ENCODE assay signal across 8 cellular contexts in genomic region chr1:35557118-35557610, GRCh38. TPM values are rescaled to one million over a fixed set of nuclear protein-coding genes. Genes with fewer than 3 reads are reported as not detected.
A peak's percentile ranks its signal among the peaks of the same experiment; 100 is the strongest.
DNase-seq lines count a peak whose midpoint lies in the region; ATAC-seq, FAIRE-seq and TF ChIP-seq lines count a peak whose summit lies in the region.

TSS of gene KIAA0319L (minus strand) at chr1:35557403. CDS start at chr1:35554491, 2,912 bp downstream.

- H3K27ac ChIP-seq in astrocyte (ENCODE audit: low read depth, low read length): peak within 1 kb of the TSS; percentile 95

- no peaks in the 10 kb centered on the region for H3K9me3 ChIP-seq in astrocyte (ENCODE audit: insufficient read depth, low read depth, low read length)

- peak within 1 kb of the TSS; percentile 98 for H2AFZ ChIP-seq in astrocyte (ENCODE audit: low read depth, low read length)

- H3K9me3 Mint-ChIP-seq in astrocyte (ENCODE audit: unreplicated experiment): no peaks in the 10 kb centered on the region

- DNase-seq in DMS53 treated with DMSO at 0.1 percent for 48 hours (lab: John Stamatoyannopoulos, UW; ENCODE audit: unreplicated experiment) (peak; percentile 86), NCI-H82 treated with DMSO at 0.1 percent for 48 hours (lab: John Stamatoyannopoulos, UW; ENCODE audit: unreplicated experiment) (peak; percentile 82), astrocyte (ENCODE audit: low read depth) (peak; percentile 29), hippocampal formation (lab: John Stamatoyannopoulos, UW) (peak; percentile 91 to 97), pulmonary artery endothelial cell (ENCODE audit: low read depth, low spot score) (no peak)
- DNase-seq in activated CD4-positive, alpha-beta T cell treated with anti-CD3 and anti-CD28 coated beads for 1 hour: no peak

- peaks cover 36% of the 10 kb centered on the region for H3K4me1 ChIP-seq in astrocyte (ENCODE audit: insufficient read depth, low read length)

- peak within 1 kb of the TSS; percentile 88 for H3K4me2 ChIP-seq in astrocyte (ENCODE audit: low read length)

- H3K27me3 ChIP-seq in astrocyte (ENCODE audit: insufficient read depth, low read length): no peaks in the 10 kb centered on the region

- peak within 1 kb of the TSS; percentile 91 for H3K9ac ChIP-seq in astrocyte (ENCODE audit: low read length)

- ATAC-seq in GM19324 (IDR thresholded peaks at IDR 0.05; ENCODE audit: low FRiP score, unreplicated experiment): peak; percentile 77
- ATAC-seq in HG03280 (IDR thresholded peaks at IDR 0.05; ENCODE audit: unreplicated experiment): peak; percentile 74

- no peak for TF ChIP-seq CTCF in astrocyte (IDR thresholded peaks at IDR 0.05; ENCODE audit: insufficient read depth, low read depth, low read length)

- H3K27me3 Mint-ChIP-seq in astrocyte (ENCODE audit: low read depth, unreplicated experiment): no peaks in the 10 kb centered on the region

- peak within 1 kb of the TSS; percentile 85 for H3K4me3 ChIP-seq in astrocyte (ENCODE audit: insufficient read depth, low read depth, low read length)

- H3K36me3 Mint-ChIP-seq in astrocyte (ENCODE audit: low read depth, unreplicated experiment): peaks cover 9% of the 10 kb centered on the region

- FAIRE-seq in astrocyte (lab: Jason Lieb, UNC): no peak

- peak within 1 kb of the TSS; percentile 95 for H3K27ac Mint-ChIP-seq in astrocyte (ENCODE audit: unreplicated experiment)

- peaks cover 3% of the 10 kb centered on the region for H3K36me3 ChIP-seq in astrocyte (ENCODE audit: insufficient read depth, low read length)

- peaks cover 64% of the 10 kb centered on the region for H4K20me1 ChIP-seq in astrocyte (ENCODE audit: insufficient read depth, low read length)

- peak within 1 kb of the TSS; percentile 92 for H3K4me3 Mint-ChIP-seq in astrocyte (ENCODE audit: unreplicated experiment)

- H3K4me1 Mint-ChIP-seq in astrocyte (ENCODE audit: low read depth, unreplicated experiment): peaks cover 26% of the 10 kb centered on the region

- H3K79me2 ChIP-seq in astrocyte (ENCODE audit: insufficient read depth, low read length): peaks cover 68% of the 10 kb centered on the region

RNA-seq across cellular contexts. Expression of gene KIAA0319L, which starts in this region (rescaled TPM):
- total RNA-seq in astrocyte: 42.5 and 43.5 TPM in 2 replicates
- total RNA-seq in pulmonary artery endothelial cell: 25.6 and 34.3 TPM in 2 replicates

Comparison
In these comparisons a context has a peak if more than half of its experiments do, and no peak if none do; other contexts are left out.
1. DNase-seq: peak in DMS53 treated with DMSO at 0.1 percent for 48 hours (single experiment), NCI-H82 treated with DMSO at 0.1 percent for 48 hours (single experiment), astrocyte (single experiment) and hippocampal formation (2 of 2); none in pulmonary artery endothelial cell (single experiment) and activated CD4-positive, alpha-beta T cell treated with anti-CD3 and anti-CD28 coated beads for 1 hour (single experiment).